11 cellular contexts compared by ENCODE assay signal in the genomic region with DNA sequence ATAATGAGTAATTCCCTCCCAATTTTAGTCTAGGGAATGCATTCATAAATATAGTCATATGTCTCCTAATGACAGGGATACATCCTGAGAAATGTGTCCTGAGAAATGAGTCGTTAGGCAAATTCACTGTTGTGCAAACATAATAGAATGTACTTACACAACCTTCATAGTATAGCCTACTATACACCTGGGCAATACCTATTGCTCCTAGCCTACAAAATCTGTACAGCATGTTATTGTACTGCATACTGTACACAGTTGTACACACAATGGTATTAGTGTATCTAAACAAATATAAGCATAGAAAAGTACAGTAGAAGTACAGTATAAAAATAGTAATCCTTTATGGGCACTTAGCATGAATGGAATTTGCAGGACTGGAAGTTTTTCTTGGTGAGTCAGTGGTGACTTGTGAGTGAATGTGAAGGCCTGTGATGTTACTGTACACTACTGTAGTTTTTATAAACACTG. TPM values are rescaled to one million over a fixed set of nuclear protein-coding genes. Genes with fewer than 3 reads are reported as not detected.
A peak's percentile ranks its signal among the peaks of the same experiment; 100 is the strongest.
DNase-seq lines count a peak whose midpoint lies in the region; ATAC-seq and TF ChIP-seq lines count a peak whose summit lies in the region.
"Had no signal": no experiment of that assay in that cellular context is flagged by ENCODE, and none has a peak within 500 bp of the region (broad histone marks: within the 10 kb centered on the region; RNA-seq: fewer than 3 reads in every experiment).

No MANE protein-coding gene starts in this region.

- no peak overlapping the region for H3K4ac ChIP-seq in mesenchymal stem cell (ENCODE audit: low read depth in 1 of 2, low read length in 2 of 2)

- H2AFZ ChIP-seq in mesenchymal stem cell (ENCODE audit: low read depth, low read length): no peak overlapping the region

- H3K79me1 ChIP-seq in mesenchymal stem cell (replicated peaks; ENCODE audit: low read length, poor library complexity, severe bottlenecking): peaks cover 20% of the 10 kb centered on the region

- no CpG with 5 or more reads among the region's 1 CpG for WGBS in mesenchymal stem cell

- no peak overlapping the region for H4K8ac ChIP-seq in mesenchymal stem cell (ENCODE audit: low read length)

- DNase-seq in Caki2 (ENCODE audit: low read depth): peak; percentile 64
- DNase-seq in NCI-H460 (ENCODE audit: extremely low read depth, low read depth): peak; percentile 62
- DNase-seq in brain microvascular endothelial cell: peak; percentile 83
- peak; percentile 84 for DNase-seq in mesenchymal stem cell
- DNase-seq in stimulated activated effector memory CD8-positive, alpha-beta T cell treated with anti-CD3 and anti-CD28 coated beads, Interleukin-12 subunit alpha, Interleukin-12 subunit beta, amount 100 ng/mL, for 72 hours (ENCODE audit: low spot score in 2 of 2): no peak
- DNase-seq: left cardiac atrium; stimulated activated CD4-positive, alpha-beta T cell treated with anti-CD3 and anti-CD28 coated beads, Interleukin-2, amount 100 ng/mL, for 24 hours had no signal

- H3K4me3 Mint-ChIP-seq in stimulated activated effector memory CD8-positive, alpha-beta T cell treated with anti-CD3 and anti-CD28 coated beads, Interleukin-12 subunit alpha, Interleukin-12 subunit beta, amount 100 ng/mL, for 72 hours: no peak overlapping the region
- H3K4me3 Mint-ChIP-seq: WTC11 had no signal

- peaks cover 34% of the 10 kb centered on the region for H3K36me3 Mint-ChIP-seq in stimulated activated effector memory CD8-positive, alpha-beta T cell treated with anti-CD3 and anti-CD28 coated beads, Interleukin-12 subunit alpha, Interleukin-12 subunit beta, amount 100 ng/mL, for 72 hours

- H3K9me3 Mint-ChIP-seq in stimulated activated effector memory CD8-positive, alpha-beta T cell treated with anti-CD3 and anti-CD28 coated beads, Interleukin-12 subunit alpha, Interleukin-12 subunit beta, amount 100 ng/mL, for 72 hours: peaks cover 3% of the 10 kb centered on the region

- no peak overlapping the region for H4K91ac ChIP-seq in mesenchymal stem cell (ENCODE audit: low read length)

- ATAC-seq in HG03097 (IDR thresholded peaks at IDR 0.05; ENCODE audit: low FRiP score, unreplicated experiment) (no peak), HG02571 (IDR thresholded peaks at IDR 0.05; ENCODE audit: unreplicated experiment) (no peak), HG03045 (IDR thresholded peaks at IDR 0.05; ENCODE audit: unreplicated experiment) (no peak)
- no peak for ATAC-seq in stimulated activated effector memory CD8-positive, alpha-beta T cell treated with anti-CD3 and anti-CD28 coated beads, Interleukin-12 subunit alpha, Interleukin-12 subunit beta, amount 100 ng/mL, for 72 hours
- ATAC-seq: left cardiac atrium, WTC11 had no signal

- TF ChIP-seq CTCF in brain microvascular endothelial cell (IDR thresholded peaks at IDR 0.05; ENCODE audit: low read depth, low read length, missing control alignments): no peak

- no peak overlapping the region for H2BK5ac ChIP-seq in mesenchymal stem cell (ENCODE audit: low read depth, low read length, poor library complexity, severe bottlenecking)

- H2BK12ac ChIP-seq in mesenchymal stem cell (ENCODE audit: low read length in 2 of 2): no peak overlapping the region

- no peak overlapping the region for H2BK120ac ChIP-seq in mesenchymal stem cell (ENCODE audit: low read depth, low read length)

- H3K27ac ChIP-seq in brain microvascular endothelial cell (peak overlapping the region; percentile 73), mesenchymal stem cell (ENCODE audit: low read length, poor library complexity, severe bottlenecking) (peak overlapping the region; percentile 79)

- H3K18ac ChIP-seq in mesenchymal stem cell (ENCODE audit: low read depth in 1 of 2, low read length in 2 of 2): no peak overlapping the region

- H2AK5ac ChIP-seq in mesenchymal stem cell (ENCODE audit: low read length, severe bottlenecking): no peak overlapping the region

- in situ Hi-C loops in Caki2 (cut with HindIII; ENCODE audit: low pct_unique_long_range_greater_than_20kb, low sequenced_read_pairs) (no loop called here), brain microvascular endothelial cell (cut with HindIII; ENCODE audit: low pct_ligation_motif_present, low sequenced_read_pairs) (no loop called here)

- peak overlapping the region; percentile 72 for H3K9ac ChIP-seq in mesenchymal stem cell (ENCODE audit: low read length)

- no peak overlapping the region for H3K14ac ChIP-seq in mesenchymal stem cell (ENCODE audit: low read length in 2 of 2)

- H2BK15ac ChIP-seq in mesenchymal stem cell (ENCODE audit: low read depth, poor library complexity, severe bottlenecking): no peak overlapping the region

- no peak overlapping the region for H3K27ac Mint-ChIP-seq in stimulated activated effector memory CD8-positive, alpha-beta T cell treated with anti-CD3 and anti-CD28 coated beads, Interleukin-12 subunit alpha, Interleukin-12 subunit beta, amount 100 ng/mL, for 72 hours
- H3K27ac Mint-ChIP-seq: WTC11 had no signal

- H3K27me3 ChIP-seq in brain microvascular endothelial cell (replicated peaks) (no peaks in the 10 kb centered on the region), mesenchymal stem cell (ENCODE audit: control insufficient read depth in 1 of 2, insufficient read depth in 1 of 2, low read length in 2 of 2) (no peaks in the 10 kb centered on the region)

- peaks cover 3% of the 10 kb centered on the region for H3K36me3 ChIP-seq in brain microvascular endothelial cell (replicated peaks)
- peaks cover 7 to 94% of the 10 kb centered on the region in 2 experiments for H3K36me3 ChIP-seq in mesenchymal stem cell (ENCODE audit: control insufficient read depth in 1 of 2, insufficient read depth in 2 of 2, low read depth in 1 of 2, low read length in 2 of 2)

- peaks cover 13% of the 10 kb centered on the region for H3K4me1 Mint-ChIP-seq in stimulated activated effector memory CD8-positive, alpha-beta T cell treated with anti-CD3 and anti-CD28 coated beads, Interleukin-12 subunit alpha, Interleukin-12 subunit beta, amount 100 ng/mL, for 72 hours

- no peaks in the 10 kb centered on the region for H3K4me1 ChIP-seq in mesenchymal stem cell (ENCODE audit: control insufficient read depth, insufficient read depth, low read depth, low read length)

- H3K4me3 ChIP-seq in brain microvascular endothelial cell (ENCODE audit: low read depth, low read length): no peak overlapping the region
- peak overlapping the region in 1 of 2 experiments; percentile 15 for H3K4me3 ChIP-seq in mesenchymal stem cell (ENCODE audit: insufficient read depth in 1 of 2, low read depth in 1 of 2, low read length in 2 of 2)

- H3K4me2 ChIP-seq in mesenchymal stem cell (ENCODE audit: low read length, poor library complexity, severe bottlenecking): no peak overlapping the region

- peaks cover 12% of the 10 kb centered on the region for H3K9me3 ChIP-seq in mesenchymal stem cell (ENCODE audit: control insufficient read depth, low read length)

- H3K23ac ChIP-seq in mesenchymal stem cell (ENCODE audit: low read length in 2 of 2): no peak overlapping the region

RNA-seq across cellular contexts. Expression of gene DTWD1, which starts 6.6 kb away (rescaled TPM):
- 9.9 and 19.2 TPM in 2 replicates for total RNA-seq in Caki2 (2014; rRNA removed; shearing (Covaris generic); ENCODE audit: low replicate concordance)
- total RNA-seq in NCI-H460 (2014; rRNA removed; shearing (Covaris generic)): 72.8 and 89.2 TPM in 2 replicates
- 41.6 and 71.1 TPM in 2 replicates for polyA plus RNA-seq in NCI-H460 (2014; cell fraction: nucleus; rRNA removed)
- polyA plus RNA-seq in mesenchymal stem cell (2013, experiment 1 of 2): 29.2 TPM
- 29.9 TPM for polyA plus RNA-seq in mesenchymal stem cell (2013, experiment 2 of 2)

RNA-seq across cellular contexts. Expression of gene FAM227B, which starts 6.8 kb away (rescaled TPM):
- total RNA-seq in Caki2 (2014; rRNA removed; shearing (Covaris generic); ENCODE audit: low replicate concordance): 5.2 and 5.8 TPM in 2 replicates
- total RNA-seq in NCI-H460 (2014; rRNA removed; shearing (Covaris generic)): 4.0 and 6.7 TPM in 2 replicates
- polyA plus RNA-seq in NCI-H460 (2014; cell fraction: nucleus; rRNA removed): 2.6 and 4.2 TPM in 2 replicates
- polyA plus RNA-seq in mesenchymal stem cell (2013, experiment 1 of 2): 4.3 TPM
- 5.0 TPM for polyA plus RNA-seq in mesenchymal stem cell (2013, experiment 2 of 2)

Comparison
In these comparisons a context has a peak if more than half of its experiments do, and no peak if none do; other contexts are left out.
1. DNase-seq: peak in Caki2 (single experiment), NCI-H460 (single experiment), brain microvascular endothelial cell (single experiment) and mesenchymal stem cell (single experiment); none in stimulated activated effector memory CD8-positive, alpha-beta T cell treated with anti-CD3 and anti-CD28 coated beads, Interleukin-12 subunit alpha, Interleukin-12 subunit beta, amount 100 ng/mL, for 72 hours (0 of 2).